ENCODE assay signal across 28 cellular contexts in the genomic region with DNA sequence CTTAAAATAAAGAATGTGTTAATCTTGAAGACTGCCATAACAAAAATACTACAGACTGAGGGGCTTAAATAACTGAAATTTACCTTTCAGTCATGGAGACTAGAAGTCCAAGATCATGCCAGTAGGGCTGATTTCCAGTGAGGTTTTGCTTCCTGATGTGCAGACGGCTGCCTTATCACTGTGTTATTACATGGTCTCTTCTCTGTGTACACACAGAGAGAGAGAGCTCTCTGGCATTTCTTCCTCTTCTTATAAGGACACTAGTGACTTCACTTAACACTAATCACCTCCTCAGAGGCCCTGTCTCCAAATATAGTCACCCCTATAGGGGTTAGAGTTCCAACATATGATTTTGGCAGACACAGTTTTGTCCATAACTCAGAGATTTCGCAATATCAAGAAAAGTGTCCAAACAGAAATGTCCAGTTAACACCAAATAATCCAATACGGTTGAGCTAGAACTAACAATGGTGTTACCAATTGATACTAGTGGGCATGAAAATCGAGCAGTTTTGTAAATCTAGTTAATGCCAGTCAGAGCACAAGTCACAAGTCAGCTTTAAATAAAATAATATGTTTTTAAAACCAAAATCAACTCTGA.
"Had no signal": no experiment of that assay in that cellular context is flagged by ENCODE, and none has a peak within 500 bp of the region (broad histone marks: within the 10 kb centered on the region; RNA-seq: fewer than 3 reads in every experiment).

No MANE protein-coding gene starts in this region.

- H3K9me3 ChIP-seq: colonic mucosa, gastrocnemius medialis, neutrophil, ovary, testis, vagina had no signal

- H3K9me3 Mint-ChIP-seq: nephron had no signal

- H3K27me3 ChIP-seq: colonic mucosa, gastrocnemius medialis, neutrophil, ovary, testis, transverse colon, vagina had no signal

- H3K27me3 Mint-ChIP-seq: activated naive CD8-positive, alpha-beta T cell; progenitor cell of endocrine pancreas; T-helper 17 cell had no signal

- DNase-seq: activated CD4-positive, alpha-beta T cell treated with anti-CD3 and anti-CD28 coated beads for 4 hours; activated CD4-positive, alpha-beta T cell treated with anti-CD3 and anti-CD28 coated beads, Interleukin-2, amount 50 U/mL, for 48 hours; activated CD4-positive, CD25-positive, alpha-beta regulatory T cell; activated CD8-positive, alpha-beta memory T cell treated with anti-CD3 and anti-CD28 coated beads for 24 hours; activated effector memory CD4-positive, alpha-beta T cell treated with Interleukin-2 at 50 U/mL for 16 hours; activated naive CD4-positive, alpha-beta T cell treated with Interleukin-2 at 50 U/mL for 16 hours; anterior cingulate cortex; colonic mucosa; effector CD8-positive, alpha-beta T cell; gastrocnemius medialis; glutamatergic neuron; islet precursor cell; mammary epithelial cell; ovary; stimulated activated CD4-positive, alpha-beta T cell treated with anti-CD3 and anti-CD28 coated beads, Interleukin-12 subunit alpha, Interleukin-12 subunit beta, amount 100 ng/mL, for 4 hours; stimulated activated CD4-positive, alpha-beta T cell treated with anti-CD3 and anti-CD28 coated beads, Interleukin-4, amount 100 ng/mL, for 1 hour; stimulated activated naive CD8-positive, alpha-beta T cell treated with anti-CD3 and anti-CD28 coated beads, Interleukin-15, Interleukin-2, amounts not matched to agents 100 U/mL and 50 U/mL, for 24 hours; T-helper 17 cell; T1000; testis; transverse colon had no signal

- H3K27ac Mint-ChIP-seq: activated naive CD8-positive, alpha-beta T cell; progenitor cell of endocrine pancreas; T-helper 17 cell had no signal

- H3K27ac ChIP-seq: colonic mucosa, gastrocnemius medialis, neutrophil, ovary, skin epidermis, testis, transverse colon, vagina had no signal

- H3K4me3 Mint-ChIP-seq: activated naive CD8-positive, alpha-beta T cell; nephron; T-helper 17 cell had no signal

- H3K36me3 Mint-ChIP-seq: activated naive CD8-positive, alpha-beta T cell had no signal

- ATAC-seq: gastrocnemius medialis; sciatic nerve; stimulated activated naive CD8-positive, alpha-beta T cell treated with anti-CD3 and anti-CD28 coated beads, Interleukin-15, Interleukin-2, amounts not matched to agents 100 U/mL and 50 U/mL, for 24 hours; T-helper 17 cell had no signal

- H3K4me1 ChIP-seq: colonic mucosa, gastrocnemius medialis, testis, transverse colon, vagina had no signal

- H3K4me3 ChIP-seq: colonic mucosa, gastrocnemius medialis, ovary, skin epidermis, testis, transverse colon, vagina had no signal

- H3K36me3 ChIP-seq: colonic mucosa, gastrocnemius medialis, neutrophil, ovary, transverse colon, vagina had no signal

- H3K4me1 Mint-ChIP-seq: nephron, T-helper 17 cell had no signal
